23 cellular contexts compared by ENCODE assay signal in genomic region chr9:38001430-38001829, GRCh38.
"Had no signal": no experiment of that assay in that cellular context is flagged by ENCODE, and none has a peak within 500 bp of the region (broad histone marks: within the 10 kb centered on the region; RNA-seq: fewer than 3 reads in every experiment).

No MANE protein-coding gene starts in this region.

- ATAC-seq: activated CD8-positive, alpha-beta T cell treated with anti-CD3 and anti-CD28 coated beads, Interleukin-2, amount 10 ng/mL, durations not matched to agents 7 days and 5 days; T-helper 17 cell; WTC11 had no signal

- FAIRE-seq: astrocyte, RCC 7860 had no signal

- DNase-seq: activated CD4-positive, alpha-beta T cell treated with anti-CD3 and anti-CD28 coated beads for 48 hours; activated CD4-positive, alpha-beta T cell treated with anti-CD3 and anti-CD28 coated beads, Interleukin-2, amount 50 U/mL, for 4 hours; activated CD4-positive, CD25-positive, alpha-beta regulatory T cell treated with anti-CD3 and anti-CD28 coated beads, Interleukin-2, amount 50 U/mL, for 72 hours; activated CD8-positive, alpha-beta memory T cell treated with anti-CD3 and anti-CD28 coated beads, Interleukin-2, amount 50 U/mL, for 48 hours; activated CD8-positive, alpha-beta T cell treated with anti-CD3 and anti-CD28 coated beads, Interleukin-2, amount 10 ng/mL, durations not matched to agents 7 days and 5 days; activated naive CD4-positive, alpha-beta T cell treated with anti-CD3 and anti-CD28 coated beads, Interleukin-2, amount 50 U/mL, for 16 hours; activated T-cell treated with anti-CD3 and anti-CD28 coated beads, Interleukin-2, amount 50 U/mL, for 1 hour; amniotic stem cell; KBM-7; NCI-H1092; NCI-H1694; NCI-H2107; NCI-H2171 treated with DMSO at 0.1 percent for 48 hours; NCI-H226; NCI-H526; NCI-H774; NK-92 treated with Interleukin-12 subunit alpha and Interleukin-12 subunit beta, amount 100 ng/mL, for 24 hours; SIG-M5; T-helper 17 cell; T-helper 9 cell had no signal
